10 cellular contexts compared by ENCODE assay signal in the genomic region with DNA sequence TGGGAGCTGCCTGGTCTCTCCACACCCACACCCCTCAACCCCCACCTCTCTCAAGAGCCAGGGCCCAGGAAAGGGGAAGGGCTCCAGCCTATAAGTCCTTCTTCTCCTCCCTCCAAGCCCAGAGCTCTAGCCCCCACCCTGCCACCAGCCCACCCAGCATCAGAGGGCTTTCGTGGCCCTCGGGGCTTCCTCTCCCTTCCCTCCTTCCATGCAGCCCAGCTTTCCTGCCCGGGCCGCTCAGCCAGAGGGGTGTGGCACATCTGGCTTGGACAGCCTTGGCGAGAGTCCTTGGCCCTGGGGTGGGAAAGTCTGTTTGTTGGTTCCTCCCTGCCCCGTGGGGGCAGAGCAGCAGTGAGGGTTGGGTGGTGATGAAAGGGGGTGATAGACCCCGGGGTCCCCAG. TPM values are rescaled to one million over a fixed set of nuclear protein-coding genes. Genes with fewer than 3 reads are reported as not detected.
A peak's percentile ranks its signal among the peaks of the same experiment; 100 is the strongest.
DNase-seq lines count a peak whose midpoint lies in the region; ATAC-seq and TF ChIP-seq lines count a peak whose summit lies in the region.
"Had no signal": no experiment of that assay in that cellular context is flagged by ENCODE, and none has a peak within 500 bp of the region (broad histone marks: within the 10 kb centered on the region; RNA-seq: fewer than 3 reads in every experiment).

No MANE protein-coding gene starts in this region.

- no TSS peak for BruUV-seq in A673 (replicated peaks; lab: Mats Ljungman, UMichigan)

- POLR2A ChIA-PET in A673 (lab: Charles Lee; ENCODE audit: low non-redundant PET): no interaction called here

- H3K79me2 ChIP-seq in osteoblast (ENCODE audit: insufficient read depth, low read length): peaks cover 40% of the 10 kb centered on the region

- H3K9me3 ChIP-seq in A673 (ENCODE audit: low read depth, low read length, poor library complexity, severe bottlenecking) (no peaks in the 10 kb centered on the region), osteoblast (ENCODE audit: low read depth, low read length) (no peaks in the 10 kb centered on the region)

- H3K36me3 ChIP-seq in A673 (ENCODE audit: insufficient read depth, low read length, poor library complexity, severe bottlenecking): peaks cover 12% of the 10 kb centered on the region
- no peaks in the 10 kb centered on the region for H3K36me3 ChIP-seq in osteoblast (ENCODE audit: insufficient read depth, low read length)
- H3K36me3 ChIP-seq: cardiac muscle cell had no signal

- no peaks in the 10 kb centered on the region for H3K27me3 ChIP-seq in A673 (replicated peaks; ENCODE audit: insufficient read depth, low read depth, low read length, poor library complexity)
- H3K27me3 ChIP-seq in osteoblast (ENCODE audit: insufficient read depth, low read length): no peaks in the 10 kb centered on the region

- TF ChIP-seq CTCF in A673 (conservative IDR thresholded peaks at IDR 0.05; ENCODE audit: low read depth, low read length) (no peak), NB4 (IDR thresholded peaks at IDR 0.05; ENCODE audit: low read depth, low read length) (no peak), osteoblast (IDR thresholded peaks at IDR 0.05; ENCODE audit: extremely low read depth, low read depth, low read length) (no peak)

- H4K20me1 ChIP-seq in osteoblast (ENCODE audit: insufficient read depth, low read length): peaks cover 7% of the 10 kb centered on the region

- no peak for ATAC-seq in GM19395 (IDR thresholded peaks at IDR 0.05; ENCODE audit: unreplicated experiment)

- H3K27ac ChIP-seq in A673 (ENCODE audit: low read depth, low read length, poor library complexity, severe bottlenecking) (peak overlapping the region; percentile 65), osteoblast (ENCODE audit: low read depth, low read length) (peak overlapping the region; percentile 82)
- H3K27ac ChIP-seq: cardiac muscle cell had no signal

- H3K4me2 ChIP-seq in osteoblast (ENCODE audit: insufficient read depth, low read length): peak overlapping the region; percentile 57

- no peak for DNase-seq in A673 (ENCODE audit: low spot score)
- DNase-seq in NB4 (ENCODE audit: low read depth): peak; percentile 38
- peak; percentile 45 for DNase-seq in fibroblast of peridontal ligament (ENCODE audit: extremely low read depth)
- peak; percentile 94 for DNase-seq in osteoblast (ENCODE audit: insufficient read length, low spot score, missing footprints)
- no peak for DNase-seq in kidney tubule cell (ENCODE audit: low spot score)
- no peak for DNase-seq in middle frontal gyrus (ENCODE audit: extremely low spot score, low spot score)
- no peak for DNase-seq in activated CD8-positive, alpha-beta memory T cell treated with anti-CD3 and anti-CD28 coated beads, Interleukin-2, amount 50 U/mL, for 48 hours
- DNase-seq: NCI-H2081 had no signal

- peaks cover 17% of the 10 kb centered on the region for H3K4me1 ChIP-seq in A673 (ENCODE audit: insufficient read depth, low read length, poor library complexity, severe bottlenecking)
- H3K4me1 ChIP-seq in osteoblast (ENCODE audit: insufficient read depth, low read length): peaks cover 57% of the 10 kb centered on the region

- CTCF ChIA-PET in A673 (lab: Charles Lee): interaction anchor here (0.6 kb wide), 1 partner anchor 102 kb away, joined by 4 read pairs; no protein-coding TSS in a partner anchor

- intact Hi-C loops in A673 (cut with micrococcal nuclease; ENCODE audit: unreplicated experiment): loop anchor here (2.0 kb wide), 1 partner anchor 39 kb away; no protein-coding TSS in a partner anchor

- H3K4me3 ChIP-seq in A673 (ENCODE audit: low read depth, low read length, poor library complexity, severe bottlenecking) (no peak overlapping the region), NB4 (ENCODE audit: low read depth, low read length) (no peak overlapping the region), osteoblast (ENCODE audit: insufficient read depth, low read length) (peak overlapping the region; percentile 15)
- H3K4me3 ChIP-seq: cardiac muscle cell had no signal

- no peak overlapping the region for H2AFZ ChIP-seq in osteoblast (ENCODE audit: low read length)

- no peak for TF ChIP-seq POLR2A in NB4 (IDR thresholded peaks at IDR 0.05; ENCODE audit: extremely low read depth, insufficient read length)

RNA-seq across cellular contexts. Expression of a gene that starts 7.1 kb away (rescaled TPM):
- 88.9 and 99.6 TPM in 2 replicates for total RNA-seq in A673 (2021)
- 45.7 and 48.9 TPM in 2 replicates for total RNA-seq in osteoblast

Comparison
In these comparisons a context has a peak if more than half of its experiments do, and no peak if none do; other contexts are left out.
1. DNase-seq: peak in NB4 (single experiment), fibroblast of peridontal ligament (single experiment) and osteoblast (single experiment); none in A673 (single experiment), kidney tubule cell (single experiment), middle frontal gyrus (single experiment) and activated CD8-positive, alpha-beta memory T cell treated with anti-CD3 and anti-CD28 coated beads, Interleukin-2, amount 50 U/mL, for 48 hours (single experiment).